Comparison of ENCODE assay signal across 4 cellular contexts in genomic region chr2:110350718-110351117, GRCh38.
A peak's percentile ranks its signal among the peaks of the same experiment; 100 is the strongest.
DNase-seq lines count a peak whose midpoint lies in the region; ATAC-seq, FAIRE-seq and TF ChIP-seq lines count a peak whose summit lies in the region.
"Not testable (repeated sequence)": the region's sequence is repeated elsewhere in the genome, so short reads cannot be mapped to it uniquely, and the experiment has no call there.

No MANE protein-coding gene starts in this region.

- H2AFZ ChIP-seq in endothelial cell of umbilical vein (ENCODE audit: low read depth, low read length); keratinocyte (ENCODE audit: control insufficient read depth, low read length): not testable (repeated sequence)

- peak; percentile 49 for ATAC-seq in body of pancreas
- peak; percentile 54 to 76 (median 64) for ATAC-seq in pancreas

- H3K27me3 ChIP-seq in body of pancreas; endothelial cell of umbilical vein (ENCODE audit: control insufficient read depth in 2 of 2, insufficient read depth in 2 of 2, low read length in 2 of 2); keratinocyte (ENCODE audit: control insufficient read depth, extremely low read depth, insufficient read depth, low read length); pancreas: not testable (repeated sequence)

- H3K4me2 ChIP-seq in endothelial cell of umbilical vein (ENCODE audit: insufficient read depth, low read length); keratinocyte (ENCODE audit: control insufficient read depth, extremely low read depth, insufficient read depth, low read depth, low read length): not testable (repeated sequence)

- H3K9me3 ChIP-seq in body of pancreas; endothelial cell of umbilical vein (replicated peaks; ENCODE audit: control insufficient read depth, insufficient read depth, low read length); keratinocyte (ENCODE audit: control insufficient read depth, low read depth, low read length); pancreas: not testable (repeated sequence)

- dilution Hi-C loops in endothelial cell of umbilical vein (cut with MboI; ENCODE audit: extremely low pct_ligation_motif_present, low sequenced_read_pairs); keratinocyte (cut with MboI; ENCODE audit: extremely low pct_ligation_motif_present, low sequenced_read_pairs): not testable (repeated sequence)

- not testable (repeated sequence) for H4K20me1 ChIP-seq in endothelial cell of umbilical vein (replicated peaks; ENCODE audit: control insufficient read depth, extremely low read depth, insufficient read depth, low read length); keratinocyte (ENCODE audit: control insufficient read depth, extremely low read depth, insufficient read depth, low read length)

- not testable (repeated sequence) for TF ChIP-seq POLR2A in body of pancreas (IDR thresholded peaks at IDR 0.05); endothelial cell of umbilical vein (IDR thresholded peaks at IDR 0.05; ENCODE audit: low read depth, low read length)

- POLR2A ChIA-PET in endothelial cell of umbilical vein (lab: Charles Lee), result not testable (repeated sequence)

- BruUV-seq in endothelial cell of umbilical vein (replicated peaks; lab: Mats Ljungman, UMichigan), result not testable (repeated sequence)

- not testable (repeated sequence) for H3K4me3 ChIP-seq in body of pancreas; endothelial cell of umbilical vein (replicated peaks in 1 of 3; ENCODE audit: insufficient read depth in 1 of 3, low read depth in 1 of 3, low read length in 3 of 3); keratinocyte (ENCODE audit: control insufficient read depth in 2 of 3, extremely low read depth in 1 of 3, insufficient read depth in 2 of 3, low read depth in 1 of 3, low read length in 3 of 3); pancreas

- intact Hi-C loops in body of pancreas (cut with DNase I); endothelial cell of umbilical vein (cut with micrococcal nuclease); pancreas (cut with DNase I): not testable (repeated sequence)

- not testable (repeated sequence) for H3K9ac ChIP-seq in endothelial cell of umbilical vein (replicated peaks; ENCODE audit: extremely low read depth, insufficient read depth, low read length); keratinocyte (ENCODE audit: control insufficient read depth, extremely low read depth, insufficient read depth, low read length)

- DNase-seq in body of pancreas; endothelial cell of umbilical vein (ENCODE audit: low read depth, low spot score); keratinocyte (ENCODE audit: low read depth, low spot score); pancreas: not testable (repeated sequence)

- H3K4me1 ChIP-seq in body of pancreas; endothelial cell of umbilical vein (ENCODE audit: control insufficient read depth, extremely low read depth, insufficient read depth, low read length); keratinocyte (ENCODE audit: control insufficient read depth, extremely low read depth, insufficient read depth, low read length); pancreas: not testable (repeated sequence)

- not testable (repeated sequence) for TF ChIP-seq CTCF in body of pancreas (IDR thresholded peaks at IDR 0.05); endothelial cell of umbilical vein (IDR thresholded peaks at IDR 0.05; ENCODE audit: extremely low read depth in 1 of 2, insufficient read depth in 1 of 2, low read depth in 1 of 2, low read length in 2 of 2); keratinocyte (optimal IDR thresholded peaks at IDR 0.05 in 1 of 3, IDR thresholded peaks at IDR 0.05 in 1 of 3, conservative IDR thresholded peaks at IDR 0.05 in 1 of 3; ENCODE audit: extremely low read depth in 1 of 3, insufficient read depth in 2 of 3, low read length in 3 of 3); pancreas (IDR thresholded peaks at IDR 0.05)

- H3K79me2 ChIP-seq in endothelial cell of umbilical vein (ENCODE audit: control insufficient read depth, insufficient read depth, low read length); keratinocyte (ENCODE audit: control insufficient read depth, insufficient read depth, low read length): not testable (repeated sequence)

- FAIRE-seq in endothelial cell of umbilical vein (lab: Jason Lieb, UNC) (peak; percentile 59), keratinocyte (lab: Jason Lieb, UNC) (peak; percentile 60)
- not testable (repeated sequence) for FAIRE-seq in pancreas (lab: Jason Lieb, UNC)

- not testable (repeated sequence) for H3K9me1 ChIP-seq in endothelial cell of umbilical vein (replicated peaks; ENCODE audit: control insufficient read depth, extremely low read depth, insufficient read depth, low read length); keratinocyte (ENCODE audit: control insufficient read depth, extremely low read depth, insufficient read depth, low read length)

- CTCF ChIA-PET in endothelial cell of umbilical vein (lab: Charles Lee), result not testable (repeated sequence)

- H3K36me3 ChIP-seq in body of pancreas (replicated peaks in 1 of 2; ENCODE audit: insufficient read depth in 1 of 2, low read depth in 2 of 2); endothelial cell of umbilical vein (ENCODE audit: control insufficient read depth in 2 of 2, extremely low read depth in 1 of 2, insufficient read depth in 2 of 2, low read length in 2 of 2); keratinocyte (ENCODE audit: control insufficient read depth in 2 of 2, extremely low read depth in 1 of 2, insufficient read depth in 2 of 2, low read length in 2 of 2); pancreas: not testable (repeated sequence)

- H3K27ac ChIP-seq in body of pancreas; endothelial cell of umbilical vein (ENCODE audit: insufficient read depth, low read depth, low read length); keratinocyte (ENCODE audit: control insufficient read depth, insufficient read depth, low read length); pancreas: not testable (repeated sequence)
